6 cellular contexts compared by ENCODE assay signal in genomic region chr19:1206733-1207301, GRCh38. TPM values are rescaled to one million over a fixed set of nuclear protein-coding genes. Genes with fewer than 3 reads are reported as not detected.
DNase-seq lines count a peak whose midpoint lies in the region; ATAC-seq and TF ChIP-seq lines count a peak whose summit lies in the region.

No MANE protein-coding gene starts in this region.

- TF ChIP-seq CTCF in astrocyte of the cerebellum (IDR thresholded peaks at IDR 0.05; ENCODE audit: low read depth, low read length, missing control alignments): no peak

- peak overlapping the region; percentile 74 for H3K27ac ChIP-seq in muscle layer of duodenum (ENCODE audit: low read length)

- H3K9me3 ChIP-seq in MG63: no peaks in the 10 kb centered on the region
- no peaks in the 10 kb centered on the region for H3K9me3 ChIP-seq in muscle layer of duodenum (ENCODE audit: control insufficient read depth in 1 of 2, low read length in 2 of 2)

- H3K4me3 ChIP-seq in MG63: peak overlapping the region; percentile 57
- peak overlapping the region; percentile 77 for H3K4me3 ChIP-seq in astrocyte of the cerebellum (ENCODE audit: low read depth, low read length)
- peak overlapping the region; percentile 70 to 82 for H3K4me3 ChIP-seq in muscle layer of duodenum (ENCODE audit: low read depth in 1 of 2, low read length in 2 of 2)

- no peak for ATAC-seq in HG02981 (IDR thresholded peaks at IDR 0.05; ENCODE audit: unreplicated experiment)

- H3K4me1 ChIP-seq in muscle layer of duodenum (ENCODE audit: control insufficient read depth in 1 of 2, insufficient read depth in 2 of 2, low read length in 2 of 2): peaks cover 19 to 44% of the 10 kb centered on the region in 2 donors

- DNase-seq in MG63 (no peak), astrocyte of the cerebellum (ENCODE audit: low read depth) (no peak), putamen (ENCODE audit: low spot score) (no peak)
- no peak for DNase-seq in activated CD4-positive, CD25-positive, alpha-beta regulatory T cell (lab: John Stamatoyannopoulos, UW)

- in situ Hi-C loops in astrocyte of the cerebellum (cut with HindIII; ENCODE audit: low sequenced_read_pairs): no loop called here

- H3K27me3 ChIP-seq in MG63 (no peaks in the 10 kb centered on the region), muscle layer of duodenum (ENCODE audit: low read depth, low read length) (no peaks in the 10 kb centered on the region)

- H3K36me3 ChIP-seq in MG63: peaks cover 2% of the 10 kb centered on the region; the same call in 1 of the 2 replicates
- no peaks in the 10 kb centered on the region for H3K36me3 ChIP-seq in muscle layer of duodenum (ENCODE audit: control insufficient read depth in 1 of 2, insufficient read depth in 2 of 2, low read length in 2 of 2)

RNA-seq across cellular contexts. Expression of gene STK11, which starts 1.2 kb away (rescaled TPM):
- total RNA-seq in MG63 (2014; rRNA removed; shearing (Covaris generic); ENCODE audit: low replicate concordance): 43.2 and 51.5 TPM in 2 replicates

RNA-seq across cellular contexts. Expression of gene CBARP, which starts 31.0 kb away (rescaled TPM):
- total RNA-seq in MG63 (2014; rRNA removed; shearing (Covaris generic); ENCODE audit: low replicate concordance): 0.30 and 0.35 TPM in 2 replicates

RNA-seq across cellular contexts. Expression of gene SBNO2, which starts 32.7 kb away (rescaled TPM):
- 15.6 and 22.7 TPM in 2 replicates for total RNA-seq in MG63 (2014; rRNA removed; shearing (Covaris generic); ENCODE audit: low replicate concordance)

RNA-seq across cellular contexts. Expression of gene ATP5F1D, which starts 34.7 kb away (rescaled TPM):
- total RNA-seq in MG63 (2014; rRNA removed; shearing (Covaris generic); ENCODE audit: low replicate concordance): 29.4 and 33.8 TPM in 2 replicates

RNA-seq across cellular contexts. Expression of gene MIDN, which starts 41.6 kb away (rescaled TPM):
- 4.6 and 5.7 TPM in 2 replicates for total RNA-seq in MG63 (2014; rRNA removed; shearing (Covaris generic); ENCODE audit: low replicate concordance)
